Comparison of ENCODE assay signal across 17 cellular contexts in the genomic region with DNA sequence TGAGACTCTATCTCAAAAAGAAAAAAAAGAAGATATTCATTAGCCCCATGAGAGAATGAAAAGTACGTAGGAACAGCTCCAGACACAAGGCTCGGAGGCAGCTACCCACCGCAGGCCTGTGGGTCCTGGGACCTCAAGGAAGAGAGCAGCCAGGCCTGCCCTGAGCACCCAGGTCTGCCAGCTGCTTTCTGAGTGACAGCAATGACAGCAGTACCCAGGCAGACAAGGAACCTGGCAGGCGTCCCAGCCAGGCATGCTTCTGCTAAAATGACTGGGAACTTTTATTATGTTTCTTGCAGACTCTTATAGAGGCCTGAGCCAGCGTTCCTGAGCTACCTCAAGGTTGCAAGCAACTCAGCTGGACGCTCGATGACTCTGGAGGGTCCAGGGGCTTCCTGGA. TPM values are rescaled to one million over a fixed set of nuclear protein-coding genes. Genes with fewer than 3 reads are reported as not detected.
DNase-seq lines count a peak whose midpoint lies in the region; ATAC-seq and TF ChIP-seq lines count a peak whose summit lies in the region.
"Had no signal": no experiment of that assay in that cellular context is flagged by ENCODE, and none has a peak within 500 bp of the region (broad histone marks: within the 10 kb centered on the region; RNA-seq: fewer than 3 reads in every experiment).

No MANE protein-coding gene starts in this region.

- TSS peak; percentile 56 for BruUV-seq in Panc1 (replicated peaks; lab: Mats Ljungman, UMichigan)

- ATAC-seq in Panc1: 0 out of 2 replicates have a peak, but pooled peaks have one; percentile 35
- no peak for ATAC-seq in HG03159 (IDR thresholded peaks at IDR 0.05; ENCODE audit: unreplicated experiment)
- no peak for ATAC-seq in GM18502 (IDR thresholded peaks at IDR 0.05; ENCODE audit: poor library complexity, unreplicated experiment)
- ATAC-seq: lower lobe of right lung; naive thymus-derived CD8-positive, alpha-beta T cell had no signal

- CTCF ChIA-PET in Panc1 (lab: Charles Lee): no interaction called here
- CTCF ChIA-PET in activated CD4-positive, alpha-beta T cell treated with anti-CD3 and anti-CD28 coated beads, Interleukin-2, amount 10 ng/mL, durations not matched to agents 7 days and 5 days (lab: Charles Lee): no interaction called here

- H3K4me3 Mint-ChIP-seq in activated CD4-positive, alpha-beta T cell treated with anti-CD3 and anti-CD28 coated beads, Interleukin-2, amount 10 ng/mL, durations not matched to agents 7 days and 5 days: no peak overlapping the region
- H3K4me3 Mint-ChIP-seq: naive thymus-derived CD8-positive, alpha-beta T cell had no signal

- peaks cover 16 to 59% (median 50%) of the 10 kb centered on the region in 10 experiments for H3K4me1 ChIP-seq in BLaER1 treated with 17β-estradiol and CSF1 and Interleukin-3, amounts not matched to agents 10 nM and 100 nM
- H3K4me1 ChIP-seq in Panc1 (ENCODE audit: control insufficient read depth, insufficient read depth, low read length) (no peaks in the 10 kb centered on the region), prostate gland (replicated peaks) (no peaks in the 10 kb centered on the region)

- H3K9me3 ChIP-seq in BLaER1 treated with 17β-estradiol and CSF1 and Interleukin-3, amounts not matched to agents 10 nM and 100 nM (replicated peaks in 1 of 11): no peaks in the 10 kb centered on the region; a peak in 2 of 22 replicates
- H3K9me3 ChIP-seq in Panc1 (ENCODE audit: control insufficient read depth, insufficient read depth, low read depth, low read length) (no peaks in the 10 kb centered on the region), prostate gland (no peaks in the 10 kb centered on the region)
- H3K9me3 ChIP-seq: lower lobe of right lung had no signal

- no peak for DNase-seq in Panc1 (ENCODE audit: low read depth, low spot score)
- peak; percentile 87 for DNase-seq in cardiac septum (ENCODE audit: low spot score)
- DNase-seq in prostate gland (ENCODE audit: low spot score): peak; percentile 76
- no peak for DNase-seq in activated CD4-positive, alpha-beta T cell treated with anti-CD3 and anti-CD28 coated beads, Interleukin-2, amount 10 ng/mL, durations not matched to agents 7 days and 5 days
- no peak for DNase-seq in activated effector memory CD4-positive, alpha-beta T cell treated with Interleukin-2 at 50 U/mL for 16 hours
- DNase-seq: activated CD4-positive, CD25-positive, alpha-beta regulatory T cell; amniotic stem cell; cerebellar nuclear complex; HCEC 1CT; lower lobe of right lung; NCI-H187 treated with DMSO at 0.1 percent for 48 hours; NCI-H524 treated with DMSO at 0.1 percent for 48 hours had no signal

- H4K20me1 ChIP-seq in BLaER1 treated with 17β-estradiol and CSF1 and Interleukin-3, amounts not matched to agents 10 nM and 100 nM: peaks cover 0 to 54% (median 17%) of the 10 kb centered on the region in 11 experiments; a peak in 12 of 22 replicates

- H3K4me3 ChIP-seq in BLaER1 treated with 17β-estradiol and CSF1 and Interleukin-3, amounts not matched to agents 10 nM and 100 nM: no peak overlapping the region
- H3K4me3 ChIP-seq in Panc1 (ENCODE audit: low read depth in 2 of 2, low read length in 2 of 2) (no peak overlapping the region), prostate gland (no peak overlapping the region)
- H3K4me3 ChIP-seq: lower lobe of right lung had no signal

- H3K27ac Mint-ChIP-seq in activated CD4-positive, alpha-beta T cell treated with anti-CD3 and anti-CD28 coated beads, Interleukin-2, amount 10 ng/mL, durations not matched to agents 7 days and 5 days: no peak overlapping the region
- H3K27ac Mint-ChIP-seq: activated T-helper 2 cell treated with anti-CD3 and anti-CD28 coated beads, Interferon-gamma antibody, Interleukin-2, Interleukin-4, amounts not matched to agents 10 μg/mL and 5 μg/mL and 100 μg/mL, durations not matched to agents 14 hours and 24 hours and 36 hours had no signal

- no peaks in the 10 kb centered on the region for H3K9me3 Mint-ChIP-seq in activated CD4-positive, alpha-beta T cell treated with anti-CD3 and anti-CD28 coated beads, Interleukin-2, amount 10 ng/mL, durations not matched to agents 7 days and 5 days
- H3K9me3 Mint-ChIP-seq: activated T-helper 2 cell treated with anti-CD3 and anti-CD28 coated beads, Interferon-gamma antibody, Interleukin-2, Interleukin-4, amounts not matched to agents 10 μg/mL and 5 μg/mL and 100 μg/mL, durations not matched to agents 14 hours and 24 hours and 36 hours; naive thymus-derived CD8-positive, alpha-beta T cell had no signal

- POLR2A ChIA-PET in Panc1 (lab: Charles Lee): no interaction called here
- POLR2A ChIA-PET in activated CD4-positive, alpha-beta T cell treated with anti-CD3 and anti-CD28 coated beads, Interleukin-2, amount 10 ng/mL, durations not matched to agents 7 days and 5 days (lab: Charles Lee): interaction anchor here (0.5 kb wide), 1 partner anchor 580 kb away, joined by 9 read pairs; no protein-coding TSS in a partner anchor

- H3K4me2 ChIP-seq in BLaER1 treated with 17β-estradiol and CSF1 and Interleukin-3, amounts not matched to agents 10 nM and 100 nM: peak overlapping the region in 8 of 11 experiments; percentile 4 to 72 (median 40); a peak in 13 of 22 replicates

- 58% methylated on average over 7 of the region's 7 CpGs for WGBS in prostate gland

- peaks cover 16% of the 10 kb centered on the region for H3K36me3 Mint-ChIP-seq in activated CD4-positive, alpha-beta T cell treated with anti-CD3 and anti-CD28 coated beads, Interleukin-2, amount 10 ng/mL, durations not matched to agents 7 days and 5 days (ENCODE audit: low read depth)

- H3K4me1 Mint-ChIP-seq in activated CD4-positive, alpha-beta T cell treated with anti-CD3 and anti-CD28 coated beads, Interleukin-2, amount 10 ng/mL, durations not matched to agents 7 days and 5 days: no peaks in the 10 kb centered on the region

- intact Hi-C loops in Panc1 (cut with micrococcal nuclease; ENCODE audit: unreplicated experiment): no loop called here
- intact Hi-C loops in cardiac septum (cut with DNase I): no loop called here
- intact Hi-C loops in prostate gland (cut with DNase I): no loop called here

- H3K9ac ChIP-seq in BLaER1 treated with 17β-estradiol and CSF1 and Interleukin-3, amounts not matched to agents 10 nM and 100 nM: peak overlapping the region in 2 of 11 experiments; percentile 18 to 47; a peak in 3 of 22 replicates

- no peak for TF ChIP-seq POLR2A in prostate gland (IDR thresholded peaks at IDR 0.05)

- no peaks in the 10 kb centered on the region for H3K27me3 Mint-ChIP-seq in activated CD4-positive, alpha-beta T cell treated with anti-CD3 and anti-CD28 coated beads, Interleukin-2, amount 10 ng/mL, durations not matched to agents 7 days and 5 days
- H3K27me3 Mint-ChIP-seq: naive thymus-derived CD8-positive, alpha-beta T cell had no signal

- TF ChIP-seq CTCF in Panc1 (IDR thresholded peaks at IDR 0.05) (no peak), prostate gland (IDR thresholded peaks at IDR 0.05) (no peak)

- H3K27me3 ChIP-seq in BLaER1 treated with 17β-estradiol and CSF1 and Interleukin-3, amounts not matched to agents 10 nM and 100 nM: 0 out of 22 replicates have a peak, but pooled peaks cover 0 to 4% (median 0%) of the 10 kb centered on the region in 11 experiments
- H3K27me3 ChIP-seq in Panc1 (ENCODE audit: control insufficient read depth, insufficient read depth, low read length) (no peaks in the 10 kb centered on the region), prostate gland (replicated peaks; ENCODE audit: insufficient read depth) (no peaks in the 10 kb centered on the region)

- no peak overlapping the region for H3K27ac ChIP-seq in BLaER1 treated with 17β-estradiol and CSF1 and Interleukin-3, amounts not matched to agents 10 nM and 100 nM
- H3K27ac ChIP-seq in Panc1 (ENCODE audit: low read length) (no peak overlapping the region), prostate gland (no peak overlapping the region)
- H3K27ac ChIP-seq: lower lobe of right lung had no signal

- peaks cover 16 to 58% (median 33%) of the 10 kb centered on the region in 11 experiments; a peak in 19 of 22 replicates for H3K36me3 ChIP-seq in BLaER1 treated with 17β-estradiol and CSF1 and Interleukin-3, amounts not matched to agents 10 nM and 100 nM
- peaks cover 5% of the 10 kb centered on the region; the same call in 1 of the 2 replicates for H3K36me3 ChIP-seq in Panc1 (ENCODE audit: control insufficient read depth, insufficient read depth, low read length)
- no peaks in the 10 kb centered on the region for H3K36me3 ChIP-seq in prostate gland

- in situ Hi-C loops in Panc1 (cut with HindIII; ENCODE audit: low pct_unique_long_range_greater_than_20kb, low sequenced_read_pairs): no loop called here

RNA-seq across cellular contexts. Expression of gene CPT1A, which starts 31.6 kb away (rescaled TPM):
- total RNA-seq in Panc1 (2021; ENCODE audit: unreplicated experiment) (153 TPM), cardiac septum (37.6 TPM), prostate gland (10 to 100 TPM; 33.3 to 55.2 TPM)
- polyA plus RNA-seq in Panc1 (2012; ENCODE audit: insufficient read length): 119 TPM
- 10 to 100 TPM; 66.3 to 69.9 TPM for total RNA-seq in activated CD4-positive, alpha-beta T cell treated with anti-CD3 and anti-CD28 coated beads, Interleukin-2, amount 10 ng/mL, durations not matched to agents 7 days and 5 days

RNA-seq across cellular contexts. Expression of gene TESMIN, which starts 58.8 kb away (rescaled TPM):
- total RNA-seq in Panc1 (2021; ENCODE audit: unreplicated experiment) (47.6 TPM), cardiac septum (0.46 TPM), prostate gland (10 to 100 TPM; 20.6 to 24.5 TPM)
- 34.3 TPM for polyA plus RNA-seq in Panc1 (2012; ENCODE audit: insufficient read length)
- 1 to 10 TPM; 7.8 to 8.1 TPM for total RNA-seq in activated CD4-positive, alpha-beta T cell treated with anti-CD3 and anti-CD28 coated beads, Interleukin-2, amount 10 ng/mL, durations not matched to agents 7 days and 5 days

Comparison
In these comparisons a context has a peak if more than half of its experiments do, and no peak if none do; other contexts are left out.
1. DNase-seq: peak in cardiac septum (single experiment) and prostate gland (single experiment); none in Panc1 (single experiment), activated CD4-positive, alpha-beta T cell treated with anti-CD3 and anti-CD28 coated beads, Interleukin-2, amount 10 ng/mL, durations not matched to agents 7 days and 5 days (single experiment) and activated effector memory CD4-positive, alpha-beta T cell treated with Interleukin-2 at 50 U/mL for 16 hours (single experiment).